In genomic region chr15:33197636-33198035, GRCh38 we compare ENCODE assay signal across 5 cellular contexts. TPM values are rescaled to one million over a fixed set of nuclear protein-coding genes. Genes with fewer than 3 reads are reported as not detected.
"Had no signal": no experiment of that assay in that cellular context is flagged by ENCODE, and none has a peak within 500 bp of the region (broad histone marks: within the 10 kb centered on the region; RNA-seq: fewer than 3 reads in every experiment).

No MANE protein-coding gene starts in this region.

- H3K4me3 ChIP-seq: GM23338 had no signal

- DNase-seq: H9, HCEC 1CT had no signal

- H3K4me2 ChIP-seq: GM23338 had no signal

- H3K27ac ChIP-seq: HL-60 had no signal

RNA-seq across cellular contexts. Expression of gene FMN1, which starts 3.1 kb away (rescaled TPM):
- polyA plus RNA-seq: IgD-negative memory B cell had no signal
